Comparison of ENCODE assay signal across 15 cellular contexts in the genomic region with DNA sequence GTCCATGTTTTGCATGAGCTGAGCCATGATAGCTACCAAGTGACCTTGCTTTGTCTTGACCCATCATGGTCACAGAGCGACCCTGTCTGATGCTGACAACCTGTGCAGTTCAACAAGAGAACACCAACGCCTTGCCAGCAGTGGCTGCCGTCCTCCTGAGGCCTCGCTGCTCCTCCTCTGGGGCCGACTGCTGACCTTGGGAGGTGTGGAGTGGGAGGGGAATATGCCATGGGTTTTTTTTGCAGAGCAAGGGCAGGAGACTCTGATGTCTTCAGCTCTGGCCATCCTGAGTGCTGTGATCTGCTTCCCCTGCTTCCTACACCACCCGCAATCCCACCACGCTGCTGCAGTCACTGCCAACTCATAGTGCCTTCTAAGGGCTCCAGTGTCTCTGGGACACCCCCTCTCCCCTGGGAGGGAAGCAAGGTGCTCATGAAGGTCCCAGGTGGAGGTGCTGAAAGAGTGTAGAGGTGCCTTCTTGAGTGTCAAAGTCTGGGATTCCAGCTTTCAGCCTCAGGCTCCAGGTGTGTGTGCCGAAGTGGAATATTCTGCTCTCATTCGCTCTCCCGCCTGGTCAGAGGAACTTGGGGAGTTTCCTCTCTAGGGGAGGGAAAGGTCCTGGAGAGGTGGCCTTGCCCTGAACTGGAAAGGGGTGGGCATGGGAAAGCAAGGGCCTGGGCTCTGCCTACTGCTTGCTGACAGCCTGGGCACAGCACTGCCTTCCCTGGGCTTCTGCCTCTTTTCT. TPM values are rescaled to one million over a fixed set of nuclear protein-coding genes. Genes with fewer than 3 reads are reported as not detected.
"Had no signal": no experiment of that assay in that cellular context is flagged by ENCODE, and none has a peak within 500 bp of the region (broad histone marks: within the 10 kb centered on the region; RNA-seq: fewer than 3 reads in every experiment).

No MANE protein-coding gene starts in this region.

RNA-seq across cellular contexts. Expression of gene KCNJ18, which starts 22.5 kb away (rescaled TPM):
- total RNA-seq: activated CD4-positive, alpha-beta memory T cell treated with anti-CD3 and anti-CD28 coated beads, Interleukin-2, amount 10 ng/mL, durations not matched to agents 7 days and 5 days; activated CD4-positive, alpha-beta T cell treated with anti-CD3 and anti-CD28 coated beads, Interleukin-2, amount 10 ng/mL, durations not matched to agents 7 days and 5 days; activated naive CD4-positive, alpha-beta T cell treated with anti-CD3 and anti-CD28 coated beads for 36 hours; activated T-helper 1 cell treated with anti-CD3 and anti-CD28 coated beads, Interleukin-12 subunit alpha, Interleukin-12 subunit beta, Interleukin-2, Interleukin-4 antibody, amounts not matched to agents 30 ng/mL and 10 ng/mL and 1 ng/mL, durations not matched to agents 14 hours and 24 hours and 36 hours; activated T-helper 2 cell treated with anti-CD3 and anti-CD28 coated beads, Interferon-gamma antibody, Interleukin-2, Interleukin-4, amounts not matched to agents 10 μg/mL and 5 μg/mL and 100 μg/mL, durations not matched to agents 14 hours and 24 hours and 36 hours; adrenal gland; aorta; body of pancreas; colonic mucosa; esophagus muscularis mucosa; foreskin keratinocyte; gastrocnemius medialis; T-cell; T-helper 2 cell treated with Interferon-gamma antibody and Interleukin-4, amounts not matched to agents 100 ng/mL and 5 ng/mL, for 36 hours; WTC11 had no signal
